Comparison of ENCODE assay signal across 1 cellular context in the genomic region with DNA sequence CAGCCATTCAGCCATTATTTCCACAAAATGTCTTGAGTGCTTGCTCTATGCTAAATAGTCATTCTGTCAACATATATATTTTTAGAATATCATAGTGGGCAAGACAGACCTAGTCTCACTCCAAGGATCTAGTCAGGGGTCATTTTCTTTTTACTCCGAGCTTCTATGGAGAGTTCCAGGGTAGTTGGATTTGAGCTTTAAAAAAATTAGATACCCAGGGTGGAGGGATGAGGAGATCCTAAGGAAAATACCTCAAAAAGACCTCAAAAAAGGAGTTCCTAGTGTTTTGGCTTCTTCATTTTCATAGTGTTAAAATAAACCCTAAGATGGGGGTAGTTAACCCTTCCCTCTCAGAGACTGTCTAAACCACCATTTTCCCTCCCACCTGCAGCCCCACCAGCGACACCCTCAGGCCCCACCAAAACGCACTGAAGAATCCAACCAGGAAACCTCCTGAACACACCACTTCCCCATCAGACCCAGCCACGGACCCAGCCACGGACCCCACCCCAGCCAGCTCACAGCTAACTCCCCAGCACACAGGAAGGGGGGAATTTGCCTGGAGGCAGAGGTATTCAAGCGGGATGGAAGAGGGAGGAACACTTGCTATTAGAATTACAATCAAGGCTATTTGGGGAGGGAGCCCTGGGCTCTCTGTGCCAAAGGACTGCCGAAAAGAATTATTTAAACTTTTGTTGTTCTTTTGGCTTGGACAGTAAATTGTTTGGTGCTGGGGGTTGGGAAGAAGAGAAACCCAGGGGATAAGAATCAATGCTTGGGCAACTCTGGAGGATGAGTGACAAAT.
A peak's percentile ranks its signal among the peaks of the same experiment; 100 is the strongest.
TF ChIP-seq lines count a peak whose summit lies in the region.

No MANE protein-coding gene starts in this region.

TF ChIP-seq in HepG2, 621 proteins besides CTCF, POLR2A, EP300 and RAD21 (continued from another document):
- TF ChIP-seq, protein P1, sequence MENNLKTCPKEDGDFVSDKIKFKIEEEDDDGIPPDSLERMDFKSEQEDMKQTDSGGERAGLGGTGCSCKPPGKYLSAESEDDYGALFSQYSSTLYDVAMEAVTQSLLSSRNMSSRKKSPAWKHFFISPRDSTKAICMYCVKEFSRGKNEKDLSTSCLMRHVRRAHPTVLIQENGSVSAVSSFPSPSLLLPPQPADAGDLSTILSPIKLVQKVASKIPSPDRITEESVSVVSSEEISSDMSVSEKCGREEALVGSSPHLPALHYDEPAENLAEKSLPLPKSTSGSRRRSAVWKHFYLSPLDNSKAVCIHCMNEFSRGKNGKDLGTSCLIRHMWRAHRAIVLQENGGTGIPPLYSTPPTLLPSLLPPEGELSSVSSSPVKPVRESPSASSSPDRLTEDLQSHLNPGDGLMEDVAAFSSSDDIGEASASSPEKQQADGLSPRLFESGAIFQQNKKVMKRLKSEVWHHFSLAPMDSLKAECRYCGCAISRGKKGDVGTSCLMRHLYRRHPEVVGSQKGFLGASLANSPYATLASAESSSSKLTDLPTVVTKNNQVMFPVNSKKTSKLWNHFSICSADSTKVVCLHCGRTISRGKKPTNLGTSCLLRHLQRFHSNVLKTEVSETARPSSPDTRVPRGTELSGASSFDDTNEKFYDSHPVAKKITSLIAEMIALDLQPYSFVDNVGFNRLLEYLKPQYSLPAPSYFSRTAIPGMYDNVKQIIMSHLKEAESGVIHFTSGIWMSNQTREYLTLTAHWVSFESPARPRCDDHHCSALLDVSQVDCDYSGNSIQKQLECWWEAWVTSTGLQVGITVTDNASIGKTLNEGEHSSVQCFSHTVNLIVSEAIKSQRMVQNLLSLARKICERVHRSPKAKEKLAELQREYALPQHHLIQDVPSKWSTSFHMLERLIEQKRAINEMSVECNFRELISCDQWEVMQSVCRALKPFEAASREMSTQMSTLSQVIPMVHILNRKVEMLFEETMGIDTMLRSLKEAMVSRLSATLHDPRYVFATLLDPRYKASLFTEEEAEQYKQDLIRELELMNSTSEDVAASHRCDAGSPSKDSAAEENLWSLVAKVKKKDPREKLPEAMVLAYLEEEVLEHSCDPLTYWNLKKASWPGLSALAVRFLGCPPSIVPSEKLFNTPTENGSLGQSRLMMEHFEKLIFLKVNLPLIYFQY (CRISPR knock-in tag; IDR thresholded peaks at IDR 0.05; ENCODE audit: borderline replicate concordance): no peak
- TF ChIP-seq BORCS8-MEF2B (CRISPR knock-in tag; IDR thresholded peaks at IDR 0.05) (peak; percentile 32; the same call in 1 of the 2 replicates), ZNF207 (IDR thresholded peaks at IDR 0.05; ENCODE audit: borderline replicate concordance) (no peak), STAT5B (CRISPR knock-in tag; IDR thresholded peaks at IDR 0.05) (no peak), ASH2L (IDR thresholded peaks at IDR 0.05; ENCODE audit: insufficient read length, low read depth, low read length) (peak; percentile 74), ZNF607 (CRISPR knock-in tag; IDR thresholded peaks at IDR 0.05; ENCODE audit: borderline replicate concordance) (peak; percentile 39; the same call in 1 of the 2 replicates), KDM5A (IDR thresholded peaks at IDR 0.05; ENCODE audit: borderline replicate concordance, low read length) (peak; percentile 90), NFE2L1 (CRISPR knock-in tag; IDR thresholded peaks at IDR 0.05; ENCODE audit: borderline replicate concordance) (no peak), XRCC5 (optimal IDR thresholded peaks at IDR 0.05; ENCODE audit: low read length) (peak; percentile 12), NBN (conservative IDR thresholded peaks at IDR 0.05) (no peak), HOXA7 (CRISPR knock-in tag; IDR thresholded peaks at IDR 0.05) (no peak), ZNF772 (CRISPR knock-in tag; IDR thresholded peaks at IDR 0.05) (no peak), CC2D1A (CRISPR knock-in tag; IDR thresholded peaks at IDR 0.05) (0 out of 2 replicates have a peak, but pooled peaks have one; percentile 72), NFKBIZ (CRISPR knock-in tag; IDR thresholded peaks at IDR 0.05) (no peak)
- TF ChIP-seq, protein P2, sequence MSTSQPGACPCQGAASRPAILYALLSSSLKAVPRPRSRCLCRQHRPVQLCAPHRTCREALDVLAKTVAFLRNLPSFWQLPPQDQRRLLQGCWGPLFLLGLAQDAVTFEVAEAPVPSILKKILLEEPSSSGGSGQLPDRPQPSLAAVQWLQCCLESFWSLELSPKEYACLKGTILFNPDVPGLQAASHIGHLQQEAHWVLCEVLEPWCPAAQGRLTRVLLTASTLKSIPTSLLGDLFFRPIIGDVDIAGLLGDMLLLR (CRISPR knock-in tag; IDR thresholded peaks at IDR 0.05): 0 out of 2 replicates have a peak, but pooled peaks have one; percentile 31
- TF ChIP-seq, protein P3, sequence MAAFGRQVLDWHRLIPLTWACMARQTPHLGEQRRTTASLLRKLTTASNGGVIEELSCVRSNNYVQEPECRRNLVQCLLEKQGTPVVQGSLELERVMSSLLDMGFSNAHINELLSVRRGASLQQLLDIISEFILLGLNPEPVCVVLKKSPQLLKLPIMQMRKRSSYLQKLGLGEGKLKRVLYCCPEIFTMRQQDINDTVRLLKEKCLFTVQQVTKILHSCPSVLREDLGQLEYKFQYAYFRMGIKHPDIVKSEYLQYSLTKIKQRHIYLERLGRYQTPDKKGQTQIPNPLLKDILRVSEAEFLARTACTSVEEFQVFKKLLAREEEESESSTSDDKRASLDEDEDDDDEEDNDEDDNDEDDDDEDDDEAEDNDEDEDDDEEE (CRISPR knock-in tag; IDR thresholded peaks at IDR 0.05): no peak
- TF ChIP-seq, protein P4, sequence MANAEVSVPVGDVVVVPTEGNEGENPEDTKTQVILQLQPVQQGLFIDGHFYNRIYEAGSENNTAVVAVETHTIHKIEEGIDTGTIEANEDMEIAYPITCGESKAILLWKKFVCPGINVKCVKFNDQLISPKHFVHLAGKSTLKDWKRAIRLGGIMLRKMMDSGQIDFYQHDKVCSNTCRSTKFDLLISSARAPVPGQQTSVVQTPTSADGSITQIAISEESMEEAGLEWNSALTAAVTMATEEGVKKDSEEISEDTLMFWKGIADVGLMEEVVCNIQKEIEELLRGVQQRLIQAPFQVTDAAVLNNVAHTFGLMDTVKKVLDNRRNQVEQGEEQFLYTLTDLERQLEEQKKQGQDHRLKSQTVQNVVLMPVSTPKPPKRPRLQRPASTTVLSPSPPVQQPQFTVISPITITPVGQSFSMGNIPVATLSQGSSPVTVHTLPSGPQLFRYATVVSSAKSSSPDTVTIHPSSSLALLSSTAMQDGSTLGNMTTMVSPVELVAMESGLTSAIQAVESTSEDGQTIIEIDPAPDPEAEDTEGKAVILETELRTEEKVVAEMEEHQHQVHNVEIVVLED (CRISPR knock-in tag; IDR thresholded peaks at IDR 0.05; ENCODE audit: borderline replicate concordance): peak; percentile 32; the same call in 1 of the 2 replicates
TF ChIP-seq in HepG2: peak in this region for 71.
